ENCODE assay signal across 33 cellular contexts in genomic region chr12:44457465-44457864, GRCh38.
"Had no signal": no experiment of that assay in that cellular context is flagged by ENCODE, and none has a peak within 500 bp of the region (broad histone marks: within the 10 kb centered on the region; RNA-seq: fewer than 3 reads in every experiment).

No MANE protein-coding gene starts in this region.

- H3K79me2 ChIP-seq: hepatocyte had no signal

- H3K27ac ChIP-seq: adrenal gland, cardiac muscle cell, colonic mucosa, gastrocnemius medialis, hepatocyte, ovary, prostate gland, vagina, VCaP had no signal

- H3K4me3 ChIP-seq: adrenal gland, cardiac muscle cell, colonic mucosa, gastrocnemius medialis, hepatocyte, ovary, prostate gland, vagina had no signal

- DNase-seq: activated CD4-positive, alpha-beta T cell treated with anti-CD3 and anti-CD28 coated beads for 48 hours; activated CD4-positive, alpha-beta T cell treated with anti-CD3 and anti-CD28 coated beads, Interleukin-2, amount 50 U/mL, for 48 hours; activated CD8-positive, alpha-beta memory T cell treated with anti-CD3 and anti-CD28 coated beads, Interleukin-2, amount 50 U/mL, for 4 hours; activated effector memory CD4-positive, alpha-beta T cell treated with anti-CD3 and anti-CD28 coated beads, Interleukin-2, amount 50 U/mL, for 16 hours; activated naive CD4-positive, alpha-beta T cell treated with anti-CD3 and anti-CD28 coated beads for 36 hours; activated naive CD8-positive, alpha-beta T cell treated with anti-CD3 and anti-CD28 coated beads for 36 hours; activated T-cell treated with anti-CD3 and anti-CD28 coated beads, Interleukin-2, amount 50 U/mL, for 1 hour; adrenal gland; aorta; cerebellar nuclear complex; colonic mucosa; effector CD8-positive, alpha-beta T cell; erythroblast; gastrocnemius medialis; immature natural killer cell; kidney; left colon; mammary epithelial cell; naive B cell; nephron progenitor cell; ovary; retina; small intestine; stimulated activated CD4-positive, alpha-beta T cell treated with anti-CD3 and anti-CD28 coated beads, Interleukin-4, amount 100 ng/mL, for 24 hours; stimulated activated CD8-positive, alpha-beta memory T cell treated with anti-CD3 and anti-CD28 coated beads, Interleukin-4, amount 100 ng/mL, for 48 hours; stimulated activated naive CD8-positive, alpha-beta T cell treated with anti-CD3 and anti-CD28 coated beads, Interleukin-15, amount 100 ng/mL, for 72 hours; substantia nigra; T-helper 9 cell had no signal

- H3K27me3 ChIP-seq: adrenal gland, cardiac muscle cell, colonic mucosa, gastrocnemius medialis, hepatocyte, ovary, vagina had no signal

- H3K4me1 ChIP-seq: adrenal gland, colonic mucosa, gastrocnemius medialis, prostate gland, vagina had no signal

- H3K36me3 ChIP-seq: adrenal gland, cardiac muscle cell, colonic mucosa, gastrocnemius medialis, ovary, prostate gland, vagina had no signal

- H3K9me3 ChIP-seq: adrenal gland, colonic mucosa, gastrocnemius medialis, ovary, prostate gland, vagina had no signal

- H3K4me2 ChIP-seq: hepatocyte had no signal
